ENCODE assay signal across 15 cellular contexts in the genomic region with DNA sequence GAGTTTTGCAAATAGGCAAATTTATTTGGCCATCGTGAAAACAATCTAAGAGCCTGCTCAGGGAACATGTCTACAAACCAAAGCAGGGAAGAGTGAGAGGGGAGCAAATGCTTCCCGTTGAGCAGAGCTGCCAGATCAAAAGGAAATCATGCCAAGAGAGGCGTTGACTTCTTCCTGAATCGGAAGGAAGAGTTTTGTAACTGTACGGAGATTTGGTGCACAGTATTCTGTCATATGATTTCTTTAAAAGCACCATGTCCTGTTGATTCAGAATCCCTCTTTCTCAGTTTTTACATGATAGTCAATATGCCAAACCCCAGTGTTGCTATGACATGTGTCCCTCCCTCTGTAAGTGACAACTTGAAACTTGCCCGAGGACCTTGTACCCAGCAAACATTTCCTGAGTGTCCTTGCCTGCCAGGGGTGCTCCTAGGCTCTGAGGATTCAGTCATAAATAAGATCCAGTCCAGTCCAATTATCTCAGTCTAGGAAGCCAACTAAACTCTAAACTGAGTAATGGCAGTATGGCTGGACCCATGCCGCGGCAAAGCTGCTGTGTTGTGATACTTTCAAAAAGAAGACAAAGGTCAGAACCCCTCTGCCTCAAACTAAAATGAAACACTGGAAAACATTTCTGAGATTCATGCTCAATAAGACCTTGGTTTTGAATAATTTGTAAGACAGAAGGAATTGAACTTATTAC.
DNase-seq lines count a peak whose midpoint lies in the region; ATAC-seq and TF ChIP-seq lines count a peak whose summit lies in the region.
"Had no signal": no experiment of that assay in that cellular context is flagged by ENCODE, and none has a peak within 500 bp of the region (broad histone marks: within the 10 kb centered on the region; RNA-seq: fewer than 3 reads in every experiment).

No MANE protein-coding gene starts in this region.

- H3K9me3 ChIP-seq in gastrocnemius medialis, result no peaks in the 10 kb centered on the region

- H3K4me1 Mint-ChIP-seq in activated naive CD8-positive, alpha-beta T cell treated with anti-CD3 and anti-CD28 coated beads for 36 hours, result no peaks in the 10 kb centered on the region
- H3K4me1 Mint-ChIP-seq: activated T-helper 17 cell treated with anti-CD3 and anti-CD28 coated beads, Interleukin-2, amount 50 U/mL, for 72 hours; stimulated activated naive CD8-positive, alpha-beta T cell treated with anti-CD3 and anti-CD28 coated beads, Interleukin-15, amount 100 ng/mL, for 72 hours had no signal

- H3K36me3 Mint-ChIP-seq in activated naive CD8-positive, alpha-beta T cell treated with anti-CD3 and anti-CD28 coated beads for 36 hours, result no peaks in the 10 kb centered on the region

- TF ChIP-seq POLR2A in gastrocnemius medialis (IDR thresholded peaks at IDR 0.05), result no peak

- peak; percentile 14 for DNase-seq in AG08396 (ENCODE audit: low spot score)
- peak; percentile 21 for DNase-seq in cerebellum (ENCODE audit: low spot score)
- DNase-seq in left lobe of liver (ENCODE audit: low spot score), result no peak
- DNase-seq in gastrocnemius medialis, result no peak
- no peak for DNase-seq in SW 1271 (lab: John Stamatoyannopoulos, UW)
- no peak for DNase-seq in activated naive CD8-positive, alpha-beta T cell treated with anti-CD3 and anti-CD28 coated beads for 36 hours
- DNase-seq: activated CD4-positive, alpha-beta T cell treated with anti-CD3 and anti-CD28 coated beads, Interleukin-2, amount 50 U/mL, for 4 hours; brain microvascular endothelial cell; NCI-H1048; NCI-H524 treated with DMSO at 0.1 percent for 48 hours; stimulated activated naive CD8-positive, alpha-beta T cell treated with anti-CD3 and anti-CD28 coated beads, Interleukin-15, amount 100 ng/mL, for 72 hours; T1000 had no signal

- no peak for TF ChIP-seq CTCF in gastrocnemius medialis (IDR thresholded peaks at IDR 0.05 in 4 of 5, conservative IDR thresholded peaks at IDR 0.05 in 1 of 5)

- intact Hi-C loops in gastrocnemius medialis (cut with DNase I; ENCODE audit: low total_unique reads), result no loop called here

- peaks cover 20 to 22% of the 10 kb centered on the region in 2 donors for H3K4me1 ChIP-seq in gastrocnemius medialis

- no peak overlapping the region for H3K4me3 Mint-ChIP-seq in activated naive CD8-positive, alpha-beta T cell treated with anti-CD3 and anti-CD28 coated beads for 36 hours
- H3K4me3 Mint-ChIP-seq: activated T-helper 17 cell treated with anti-CD3 and anti-CD28 coated beads, Interleukin-2, amount 50 U/mL, for 72 hours; stimulated activated naive CD8-positive, alpha-beta T cell treated with anti-CD3 and anti-CD28 coated beads, Interleukin-15, amount 100 ng/mL, for 72 hours had no signal

- no peak overlapping the region for H3K27ac Mint-ChIP-seq in activated naive CD8-positive, alpha-beta T cell treated with anti-CD3 and anti-CD28 coated beads for 36 hours
- H3K27ac Mint-ChIP-seq: activated T-helper 17 cell treated with anti-CD3 and anti-CD28 coated beads, Interleukin-2, amount 50 U/mL, for 72 hours; stimulated activated naive CD8-positive, alpha-beta T cell treated with anti-CD3 and anti-CD28 coated beads, Interleukin-15, amount 100 ng/mL, for 72 hours had no signal

- H3K4me3 ChIP-seq in gastrocnemius medialis, result no peak overlapping the region

- no peaks in the 10 kb centered on the region for H3K36me3 ChIP-seq in gastrocnemius medialis
- H3K36me3 ChIP-seq: brain microvascular endothelial cell had no signal

- H3K9me3 Mint-ChIP-seq in activated naive CD8-positive, alpha-beta T cell treated with anti-CD3 and anti-CD28 coated beads for 36 hours, result no peaks in the 10 kb centered on the region
- H3K9me3 Mint-ChIP-seq: activated T-helper 17 cell treated with anti-CD3 and anti-CD28 coated beads, Interleukin-2, amount 50 U/mL, for 72 hours; stimulated activated naive CD8-positive, alpha-beta T cell treated with anti-CD3 and anti-CD28 coated beads, Interleukin-15, amount 100 ng/mL, for 72 hours had no signal

- H3K27ac ChIP-seq in gastrocnemius medialis, result peak overlapping the region; percentile 7 to 54 (median 20)
- H3K27ac ChIP-seq: brain microvascular endothelial cell had no signal

- peaks cover 18% of the 10 kb centered on the region for H3K27me3 Mint-ChIP-seq in activated naive CD8-positive, alpha-beta T cell treated with anti-CD3 and anti-CD28 coated beads for 36 hours

- ATAC-seq in left lobe of liver (peak; percentile 55), gastrocnemius medialis (peak; percentile 51 to 66), HG02623 (IDR thresholded peaks at IDR 0.05; ENCODE audit: unreplicated experiment) (no peak), HG02852 (IDR thresholded peaks at IDR 0.05; ENCODE audit: unreplicated experiment) (no peak)
- ATAC-seq: activated T-helper 17 cell treated with anti-CD3 and anti-CD28 coated beads, Interleukin-2, amount 50 U/mL, for 72 hours; stimulated activated naive CD8-positive, alpha-beta T cell treated with anti-CD3 and anti-CD28 coated beads, Interleukin-15, amount 100 ng/mL, for 72 hours had no signal

- H3K27me3 ChIP-seq in gastrocnemius medialis, result peaks cover 0 to 16% (median 5%) of the 10 kb centered on the region in 3 donors

- in situ Hi-C loops in gastrocnemius medialis (cut with MboI; ENCODE audit: low sequenced_read_pairs in 4 of 4), result no loop called here

Comparison
In these comparisons a context has a peak if more than half of its experiments do, and no peak if none do; other contexts are left out.
1. DNase-seq: peak in AG08396 (single experiment) and cerebellum (single experiment); none in left lobe of liver (single experiment), gastrocnemius medialis (0 of 2), SW 1271 (0 of 2) and activated naive CD8-positive, alpha-beta T cell treated with anti-CD3 and anti-CD28 coated beads for 36 hours (single experiment).
2. ATAC-seq: peak in left lobe of liver (single experiment) and gastrocnemius medialis (2 of 2); none in HG02623 (single experiment) and HG02852 (single experiment).